10 cellular contexts compared by ENCODE assay signal in the genomic region with DNA sequence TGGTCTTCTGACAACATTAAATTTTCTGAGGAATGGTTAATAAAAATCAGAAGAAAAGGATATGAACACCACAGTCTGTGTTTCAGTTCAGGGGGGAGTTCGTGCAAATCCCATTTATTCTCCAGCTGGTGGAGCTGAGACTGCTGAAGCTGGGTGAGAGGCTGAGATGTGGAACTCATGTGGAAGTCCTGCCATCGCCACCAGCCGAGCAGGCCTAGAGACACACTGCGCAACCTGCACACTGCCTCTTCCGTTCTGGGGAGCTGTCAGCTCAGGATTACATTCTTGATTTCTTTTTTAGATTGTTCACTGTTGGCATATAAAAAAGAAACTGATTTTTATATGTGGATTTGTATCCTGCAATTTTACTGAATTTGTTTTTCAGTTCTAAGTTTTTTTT.
"Had no signal": no experiment of that assay in that cellular context is flagged by ENCODE, and none has a peak within 500 bp of the region (broad histone marks: within the 10 kb centered on the region; RNA-seq: fewer than 3 reads in every experiment).

No MANE protein-coding gene starts in this region.

- H3K27ac ChIP-seq: GM23248, KMS-11 had no signal

- H3K9ac ChIP-seq: GM23248, KMS-11 had no signal

- DNase-seq: GM23248, GOT3, H9, HCEC 1CT, HFFc6, IMR-90, KBM-7 had no signal

- H2AFZ ChIP-seq: GM23248 had no signal

- H3K4me3 ChIP-seq: GM23248 had no signal

- H3K4me2 ChIP-seq: KMS-11 had no signal

- FAIRE-seq: H54, HTR-8/SVneo had no signal
